In the genomic region with DNA sequence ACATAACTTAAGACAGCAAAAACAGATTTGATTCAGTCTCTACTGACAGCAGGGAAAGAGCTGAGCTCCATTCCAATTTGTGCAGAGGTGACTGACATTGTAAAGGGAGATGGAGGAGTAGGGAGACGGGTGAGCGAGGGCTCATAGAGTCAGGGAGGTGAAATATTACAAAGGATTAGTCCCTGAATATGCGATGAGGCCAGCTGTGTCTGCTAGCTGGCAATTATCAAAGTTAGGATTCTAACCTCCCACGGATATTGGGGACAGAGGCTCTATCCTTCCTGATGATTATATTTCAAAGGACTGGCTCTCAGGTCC, we compare ENCODE assay signal across 22 cellular contexts. TPM values are rescaled to one million over a fixed set of nuclear protein-coding genes. Genes with fewer than 3 reads are reported as not detected.
A peak's percentile ranks its signal among the peaks of the same experiment; 100 is the strongest.
DNase-seq lines count a peak whose midpoint lies in the region; ATAC-seq and TF ChIP-seq lines count a peak whose summit lies in the region.
"Had no signal": no experiment of that assay in that cellular context is flagged by ENCODE, and none has a peak within 500 bp of the region (broad histone marks: within the 10 kb centered on the region; RNA-seq: fewer than 3 reads in every experiment).

No MANE protein-coding gene starts in this region.

- no peaks in the 10 kb centered on the region for H3K9me3 Mint-ChIP-seq in immature natural killer cell
- H3K9me3 Mint-ChIP-seq: HFFc6, mesothelial cell of epicardium had no signal

- H3K9me3 ChIP-seq in Loucy (ENCODE audit: insufficient read depth, low read depth, low read length) (no peaks in the 10 kb centered on the region), subcutaneous abdominal adipose tissue (ENCODE audit: control insufficient read depth in 5 of 5, low read length in 5 of 5) (no peaks in the 10 kb centered on the region), mammary epithelial cell (replicated peaks; ENCODE audit: insufficient read depth, low read length) (no peaks in the 10 kb centered on the region)
- H3K9me3 ChIP-seq: right lobe of liver, SJCRH30 had no signal

- H2AFZ ChIP-seq in Loucy (ENCODE audit: low read length) (no peak overlapping the region), mammary epithelial cell (ENCODE audit: low read depth, low read length) (no peak overlapping the region)

- H3K4me1 ChIP-seq in Loucy (ENCODE audit: insufficient read depth, low read length, poor library complexity, severe bottlenecking) (peaks cover 81% of the 10 kb centered on the region), subcutaneous abdominal adipose tissue (ENCODE audit: control insufficient read depth in 5 of 5, insufficient read depth in 5 of 5, low read length in 5 of 5) (peaks cover 0 to 44% (median 23%) of the 10 kb centered on the region in 5 donors), mammary epithelial cell (ENCODE audit: insufficient read depth, low read length) (peaks cover 7% of the 10 kb centered on the region)
- H3K4me1 ChIP-seq: right lobe of liver had no signal

- CTCF ChIA-PET in mammary epithelial cell (lab: Charles Lee; ENCODE audit: low non-redundant PET): no interaction called here

- intact Hi-C loops in Right ventricle myocardium superior (cut with DNase I): no loop called here
- intact Hi-C loops in cardiac septum (cut with DNase I): no loop called here
- intact Hi-C loops in mammary epithelial cell (cut with micrococcal nuclease): no loop called here

- H3K4me2 ChIP-seq in Loucy (ENCODE audit: low read depth, low read length, poor library complexity, severe bottlenecking): peak overlapping the region; percentile 79
- H3K4me2 ChIP-seq in mammary epithelial cell (ENCODE audit: insufficient read depth, low read depth, low read length): no peak overlapping the region
- H3K4me2 ChIP-seq: KMS-11 had no signal

- peaks cover 0 to 8% (median 0%) of the 10 kb centered on the region in 3 donors for H3K36me3 Mint-ChIP-seq in immature natural killer cell
- H3K36me3 Mint-ChIP-seq: mesothelial cell of epicardium, WTC11 had no signal

- TF ChIP-seq CTCF in Loucy (conservative IDR thresholded peaks at IDR 0.05; ENCODE audit: low read length) (no peak), mammary epithelial cell (conservative IDR thresholded peaks at IDR 0.05 in 1 of 2, IDR thresholded peaks at IDR 0.05 in 1 of 2; ENCODE audit: extremely low read depth in 1 of 2, insufficient read depth in 1 of 2, low read depth in 1 of 2, low read length in 2 of 2) (no peak)

- in situ Hi-C loops in mammary epithelial cell (cut with MboI; ENCODE audit: low sequenced_read_pairs in 2 of 2): no loop called here

- H3K27ac ChIP-seq in subcutaneous abdominal adipose tissue (ENCODE audit: low read depth, low read length) (peak overlapping the region; percentile 42), mammary epithelial cell (ENCODE audit: insufficient read depth, low read depth, low read length) (no peak overlapping the region)
- H3K27ac ChIP-seq: KMS-11, right lobe of liver, SJCRH30 had no signal

- H3K36me3 ChIP-seq in Loucy (ENCODE audit: insufficient read depth, low read length) (no peaks in the 10 kb centered on the region), subcutaneous abdominal adipose tissue (ENCODE audit: control insufficient read depth in 5 of 5, insufficient read depth in 5 of 5, low read length in 5 of 5) (no peaks in the 10 kb centered on the region), mammary epithelial cell (ENCODE audit: insufficient read depth, low read length) (no peaks in the 10 kb centered on the region)
- H3K36me3 ChIP-seq: right lobe of liver, SJCRH30 had no signal

- ATAC-seq in Right ventricle myocardium superior (ENCODE audit: poor library complexity) (peak; percentile 23), HG02588 (IDR thresholded peaks at IDR 0.05; ENCODE audit: unreplicated experiment) (no peak)
- ATAC-seq: right lobe of liver, WTC11 had no signal

- peak overlapping the region; percentile 94 to 98 (median 97) for H3K27ac Mint-ChIP-seq in immature natural killer cell
- H3K27ac Mint-ChIP-seq: HFFc6, mesothelial cell of epicardium, WTC11 had no signal

- no peaks in the 10 kb centered on the region for H4K20me1 ChIP-seq in Loucy (ENCODE audit: insufficient read depth, low read length, poor library complexity, severe bottlenecking)
- no peaks in the 10 kb centered on the region for H4K20me1 ChIP-seq in mammary epithelial cell (ENCODE audit: insufficient read depth, low read length)

- H3K9me2 ChIP-seq in Loucy (replicated peaks; ENCODE audit: low read depth, low read length): no peaks in the 10 kb centered on the region

- H3K9ac ChIP-seq in Loucy (ENCODE audit: low read depth, low read length, poor library complexity, severe bottlenecking) (peak overlapping the region; percentile 64), subcutaneous abdominal adipose tissue (ENCODE audit: low read length in 5 of 5) (peak overlapping the region in 1 of 5 donors; percentile 11), mammary epithelial cell (ENCODE audit: insufficient read depth, low read length) (no peak overlapping the region)
- H3K9ac ChIP-seq: KMS-11 had no signal

- no peak overlapping the region for H3K4me3 ChIP-seq in Loucy (ENCODE audit: low read length, poor library complexity, severe bottlenecking)
- H3K4me3 ChIP-seq in subcutaneous abdominal adipose tissue (ENCODE audit: low read depth in 1 of 5, low read length in 5 of 5): no peak overlapping the region
- H3K4me3 ChIP-seq in mammary epithelial cell (replicated peaks in 1 of 3; ENCODE audit: insufficient read depth in 1 of 3, low read depth in 2 of 3, low read length in 3 of 3): no peak overlapping the region
- H3K4me3 ChIP-seq: right lobe of liver, SJCRH30 had no signal

- dilution Hi-C loops in mammary epithelial cell (cut with HindIII; ENCODE audit: low sequenced_read_pairs): no loop called here

- H3F3A ChIP-seq in Loucy (ENCODE audit: low read depth): peaks cover 5% of the 10 kb centered on the region; the same call in 1 of the 2 replicates

- no peak for DNase-seq in Right ventricle myocardium superior
- no peak for DNase-seq in cardiac septum (ENCODE audit: low spot score)
- no peak for DNase-seq in immature natural killer cell
- DNase-seq in mammary epithelial cell: no peak
- DNase-seq: activated naive CD4-positive, alpha-beta T cell treated with Interleukin-2 at 50 U/mL for 16 hours; cortex of kidney; foreskin fibroblast; GDM1; HFFc6; hypothalamus; kidney glomerular epithelial cell; NCI-H1092 treated with DMSO at 0.1 percent for 48 hours; NCI-H69; right lobe of liver; SJCRH30 had no signal

- H3K4me1 Mint-ChIP-seq in immature natural killer cell: peaks cover 57 to 66% of the 10 kb centered on the region in 2 donors

- BruUV-seq in mammary epithelial cell (replicated peaks; lab: Mats Ljungman, UMichigan): no TSS peak

- H3K79me2 ChIP-seq in Loucy (ENCODE audit: insufficient read depth, low read length) (no peaks in the 10 kb centered on the region), mammary epithelial cell (ENCODE audit: insufficient read depth, low read length) (no peaks in the 10 kb centered on the region)

- peak overlapping the region; percentile 6 to 93 (median 87) for H3K4me3 Mint-ChIP-seq in immature natural killer cell
- H3K4me3 Mint-ChIP-seq: HFFc6, mesothelial cell of epicardium, WTC11 had no signal

- H3K27me3 ChIP-seq in Loucy (ENCODE audit: insufficient read depth, low read length, poor library complexity, severe bottlenecking) (no peaks in the 10 kb centered on the region), subcutaneous abdominal adipose tissue (ENCODE audit: control insufficient read depth in 5 of 5, insufficient read depth in 4 of 5, low read length in 5 of 5) (no peaks in the 10 kb centered on the region), mammary epithelial cell (ENCODE audit: insufficient read depth, low read length) (no peaks in the 10 kb centered on the region)
- H3K27me3 ChIP-seq: right lobe of liver, SJCRH30 had no signal

- WGBS in mammary epithelial cell (ENCODE audit: low coverage, missing lambda C conversion rate): 61% methylated on average over 4 of the region's 4 CpGs

- peaks cover 2 to 8% (median 2%) of the 10 kb centered on the region in 3 donors for H3K27me3 Mint-ChIP-seq in immature natural killer cell (ENCODE audit: low read depth in 3 of 3)

RNA-seq across cellular contexts. Expression of a gene that starts 8.3 kb away (rescaled TPM):
- total RNA-seq in Right ventricle myocardium superior (0.73 TPM), cardiac septum (not detected), mammary epithelial cell (under 1 TPM in 1 of 2 donors, not detected in 1; 0.87 TPM)
- polyA plus RNA-seq in immature natural killer cell (1 to 10 TPM in 2 of 3 donors, not detected in 1; 2.8 to 3.0 TPM), mammary epithelial cell (1.6 TPM)
- not detected for polyA minus RNA-seq in mammary epithelial cell
- total RNA-seq: HFFc6; mesothelial cell of epicardium; SJCRH30; T-helper 2 cell treated with Interferon-gamma antibody and Interleukin-4, amounts not matched to agents 100 ng/mL and 5 ng/mL, for 36 hours had no signal

RNA-seq across cellular contexts. Expression of a gene that starts 18.3 kb away (rescaled TPM):
- total RNA-seq in Right ventricle myocardium superior (28.3 TPM), cardiac septum (6.9 TPM), mammary epithelial cell (1 to 10 TPM in 1 of 2 donors, under 1 TPM in 1; 0.67 to 1.3 TPM)
- polyA plus RNA-seq in immature natural killer cell (100 to 1,000 TPM; 886 to 933 (median 906) TPM), mammary epithelial cell (3.5 TPM)
- not detected for polyA minus RNA-seq in mammary epithelial cell

RNA-seq across cellular contexts. Expression of a gene that starts 49.0 kb away (rescaled TPM):
- total RNA-seq in Right ventricle myocardium superior (1.2 TPM), cardiac septum (0.83 TPM), mammary epithelial cell (not detected)
- polyA plus RNA-seq in immature natural killer cell (1 to 10 TPM in 1 of 3 donors, not detected in 2; 1.7 TPM), mammary epithelial cell (not detected)
- not detected for polyA minus RNA-seq in mammary epithelial cell
- total RNA-seq: HFFc6 had no signal

RNA-seq across cellular contexts. Expression of a gene that starts 59.4 kb away (rescaled TPM):
- 169 TPM for total RNA-seq in Right ventricle myocardium superior
- total RNA-seq in cardiac septum: 109 TPM
- polyA plus RNA-seq in immature natural killer cell: 10 to 100 TPM; 63.6 to 85.2 (median 84.6) TPM
- 1 to 10 TPM; 2.7 to 6.3 TPM for total RNA-seq in mammary epithelial cell
- polyA plus RNA-seq in mammary epithelial cell: 2.1 TPM
- polyA minus RNA-seq in mammary epithelial cell: 13.1 TPM
